Comparison of ENCODE assay signal across 8 cellular contexts in the genomic region with DNA sequence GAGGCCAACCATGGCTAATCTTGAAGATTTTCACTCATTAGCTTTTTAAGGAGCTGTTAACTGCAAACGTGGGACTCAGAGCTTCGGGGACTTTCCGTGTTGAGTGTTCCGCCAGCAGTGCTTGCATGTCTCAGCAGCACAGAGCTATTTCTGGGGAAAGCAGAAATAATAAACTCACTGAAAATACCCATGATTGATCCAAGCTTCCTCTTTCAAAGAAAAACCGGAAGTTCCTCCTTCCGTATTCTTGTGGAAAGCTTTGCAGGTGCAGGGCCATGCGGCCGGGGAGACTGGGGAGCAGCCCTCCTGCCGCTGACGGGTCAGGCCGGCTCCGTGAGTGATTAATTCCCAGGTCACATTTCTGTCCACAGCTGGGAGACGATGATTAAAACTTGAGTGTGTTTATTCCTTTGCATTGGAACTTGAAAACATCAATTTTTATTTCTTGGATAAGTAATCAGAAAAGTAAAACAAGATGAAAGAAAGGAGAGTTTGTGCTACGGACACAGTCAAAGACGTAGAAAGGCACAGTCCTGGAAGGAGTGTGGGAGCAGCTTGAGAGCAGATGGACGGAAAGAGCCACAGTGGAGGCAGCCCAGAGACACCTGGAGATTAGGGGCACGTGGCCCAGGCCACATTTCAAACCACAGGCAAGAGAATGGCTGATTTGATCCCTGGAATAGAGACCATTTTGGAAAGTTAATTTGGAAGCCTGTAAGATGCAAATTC. TPM values are rescaled to one million over a fixed set of nuclear protein-coding genes. Genes with fewer than 3 reads are reported as not detected.
A peak's percentile ranks its signal among the peaks of the same experiment; 100 is the strongest.
DNase-seq lines count a peak whose midpoint lies in the region; ATAC-seq lines count a peak whose summit lies in the region.

No MANE protein-coding gene starts in this region.

- DNase-seq in SIG-M5 (lab: John Stamatoyannopoulos, UW) (peak; percentile 95), mesenteric fat pad (ENCODE audit: low spot score) (peak; percentile 37), islet precursor cell (no peak), mesenchymal stem cell (no peak), 8988T (no peak)
- no peak for DNase-seq in CD4-positive, alpha-beta memory T cell

- no peaks in the 10 kb centered on the region for H3K9me3 Mint-ChIP-seq in CD4-positive, alpha-beta memory T cell

- no peaks in the 10 kb centered on the region for H3K27me3 ChIP-seq in CD4-positive, alpha-beta memory T cell (ENCODE audit: insufficient read depth, low read length)
- peaks cover 54 to 79% of the 10 kb centered on the region in 2 experiments for H3K27me3 ChIP-seq in mesenchymal stem cell (ENCODE audit: control insufficient read depth in 1 of 2, insufficient read depth in 1 of 2, low read length in 2 of 2)

- no peak overlapping the region for H3K4me2 ChIP-seq in mesenchymal stem cell (ENCODE audit: low read length, poor library complexity, severe bottlenecking)

- CTCF ChIA-PET in CD4-positive, alpha-beta memory T cell (lab: Charles Lee; ENCODE audit: partially characterized antibody): interaction anchor here (1.9 kb wide), 1 partner anchor 246 kb away, joined by 7 read pairs; no protein-coding TSS in a partner anchor

- H3K4me3 Mint-ChIP-seq in CD4-positive, alpha-beta memory T cell: no peak overlapping the region

- no peak overlapping the region for H3K23ac ChIP-seq in mesenchymal stem cell (ENCODE audit: low read length in 2 of 2)

- H2BK120ac ChIP-seq in mesenchymal stem cell (ENCODE audit: low read depth, low read length): no peak overlapping the region

- H3K36me3 Mint-ChIP-seq in CD4-positive, alpha-beta memory T cell: no peaks in the 10 kb centered on the region

- no peak overlapping the region for H2AFZ ChIP-seq in mesenchymal stem cell (ENCODE audit: low read depth, low read length)

- H2BK15ac ChIP-seq in mesenchymal stem cell (ENCODE audit: low read depth, poor library complexity, severe bottlenecking): no peak overlapping the region

- no peak overlapping the region for H3K27ac ChIP-seq in CD4-positive, alpha-beta memory T cell (ENCODE audit: low read depth, low read length)
- H3K27ac ChIP-seq in mesenchymal stem cell (ENCODE audit: low read length, poor library complexity, severe bottlenecking): no peak overlapping the region

- no peak overlapping the region for H3K4ac ChIP-seq in mesenchymal stem cell (ENCODE audit: low read depth in 1 of 2, low read length in 2 of 2)

- no peak overlapping the region for H3K4me3 ChIP-seq in CD4-positive, alpha-beta memory T cell (ENCODE audit: low read length in 2 of 2)
- no peak overlapping the region for H3K4me3 ChIP-seq in mesenchymal stem cell (ENCODE audit: insufficient read depth in 1 of 2, low read depth in 1 of 2, low read length in 2 of 2)

- no peak overlapping the region for H3K9ac ChIP-seq in mesenchymal stem cell (ENCODE audit: low read length)

- no peak overlapping the region for H2BK12ac ChIP-seq in mesenchymal stem cell (ENCODE audit: low read length in 2 of 2)

- POLR2A ChIA-PET in CD4-positive, alpha-beta memory T cell (lab: Charles Lee; ENCODE audit: partially characterized antibody): no interaction called here

- ATAC-seq in GM18909 (IDR thresholded peaks at IDR 0.05; ENCODE audit: poor library complexity, unreplicated experiment): peak; percentile 86
- peak; percentile 82 for ATAC-seq in HG02798 (IDR thresholded peaks at IDR 0.05; ENCODE audit: poor library complexity, unreplicated experiment)

- WGBS in mesenchymal stem cell: 83% methylated on average over 16 of the region's 17 CpGs

- no peak overlapping the region for H4K91ac ChIP-seq in mesenchymal stem cell (ENCODE audit: low read length)

- H3K27ac Mint-ChIP-seq in CD4-positive, alpha-beta memory T cell: no peak overlapping the region

- H3K36me3 ChIP-seq in CD4-positive, alpha-beta memory T cell (ENCODE audit: insufficient read depth, low read length): no peaks in the 10 kb centered on the region
- no peaks in the 10 kb centered on the region for H3K36me3 ChIP-seq in mesenchymal stem cell (ENCODE audit: control insufficient read depth in 1 of 2, insufficient read depth in 2 of 2, low read depth in 1 of 2, low read length in 2 of 2)

- H3K18ac ChIP-seq in mesenchymal stem cell (ENCODE audit: low read depth in 1 of 2, low read length in 2 of 2): no peak overlapping the region

- H3K79me1 ChIP-seq in mesenchymal stem cell (replicated peaks; ENCODE audit: low read length, poor library complexity, severe bottlenecking): no peaks in the 10 kb centered on the region

- H3K27me3 Mint-ChIP-seq in CD4-positive, alpha-beta memory T cell: peaks cover 4 to 14% of the 10 kb centered on the region in 2 donors

- no peak overlapping the region for H2BK5ac ChIP-seq in mesenchymal stem cell (ENCODE audit: low read depth, low read length, poor library complexity, severe bottlenecking)

- H3K9me3 ChIP-seq in CD4-positive, alpha-beta memory T cell (ENCODE audit: control insufficient read depth in 1 of 2, low read length in 2 of 2): no peaks in the 10 kb centered on the region
- H3K9me3 ChIP-seq in mesenchymal stem cell (ENCODE audit: control insufficient read depth, low read length): no peaks in the 10 kb centered on the region

- H4K8ac ChIP-seq in mesenchymal stem cell (ENCODE audit: low read length): no peak overlapping the region

- intact Hi-C loops in CD4-positive, alpha-beta memory T cell (cut with micrococcal nuclease): no loop called here

- H2AK5ac ChIP-seq in mesenchymal stem cell (ENCODE audit: low read length, severe bottlenecking): no peak overlapping the region

- H3K4me1 Mint-ChIP-seq in CD4-positive, alpha-beta memory T cell: peaks cover 0 to 4% (median 1%) of the 10 kb centered on the region in 4 donors

- no peaks in the 10 kb centered on the region for H3K4me1 ChIP-seq in CD4-positive, alpha-beta memory T cell (ENCODE audit: insufficient read depth, low read length)
- H3K4me1 ChIP-seq in mesenchymal stem cell (ENCODE audit: control insufficient read depth, insufficient read depth, low read depth, low read length): no peaks in the 10 kb centered on the region

- H3K14ac ChIP-seq in mesenchymal stem cell (ENCODE audit: low read length in 2 of 2): no peak overlapping the region

RNA-seq across cellular contexts. Expression of gene CTDP1, which starts 54.2 kb away (rescaled TPM):
- total RNA-seq in mesenteric fat pad: 20.8 TPM
- total RNA-seq in CD4-positive, alpha-beta memory T cell: 10 to 100 TPM; 42.6 to 44.5 TPM
- 10 to 100 TPM in 1 of 2 donors, 1 to 10 TPM in 1; 8.5 to 30.2 TPM for polyA plus RNA-seq in CD4-positive, alpha-beta memory T cell
- 11.1 TPM for polyA plus RNA-seq in mesenchymal stem cell (2013, experiment 1 of 2)
- polyA plus RNA-seq in mesenchymal stem cell (2013, experiment 2 of 2): 11.3 TPM

Comparison
In these comparisons a context has a peak if more than half of its experiments do, and no peak if none do; other contexts are left out.
1. DNase-seq: peak in SIG-M5 (single experiment) and mesenteric fat pad (single experiment); none in islet precursor cell (single experiment), CD4-positive, alpha-beta memory T cell (0 of 5), mesenchymal stem cell (single experiment) and 8988T (single experiment).